ENCODE assay signal across 17 cellular contexts in the genomic region with DNA sequence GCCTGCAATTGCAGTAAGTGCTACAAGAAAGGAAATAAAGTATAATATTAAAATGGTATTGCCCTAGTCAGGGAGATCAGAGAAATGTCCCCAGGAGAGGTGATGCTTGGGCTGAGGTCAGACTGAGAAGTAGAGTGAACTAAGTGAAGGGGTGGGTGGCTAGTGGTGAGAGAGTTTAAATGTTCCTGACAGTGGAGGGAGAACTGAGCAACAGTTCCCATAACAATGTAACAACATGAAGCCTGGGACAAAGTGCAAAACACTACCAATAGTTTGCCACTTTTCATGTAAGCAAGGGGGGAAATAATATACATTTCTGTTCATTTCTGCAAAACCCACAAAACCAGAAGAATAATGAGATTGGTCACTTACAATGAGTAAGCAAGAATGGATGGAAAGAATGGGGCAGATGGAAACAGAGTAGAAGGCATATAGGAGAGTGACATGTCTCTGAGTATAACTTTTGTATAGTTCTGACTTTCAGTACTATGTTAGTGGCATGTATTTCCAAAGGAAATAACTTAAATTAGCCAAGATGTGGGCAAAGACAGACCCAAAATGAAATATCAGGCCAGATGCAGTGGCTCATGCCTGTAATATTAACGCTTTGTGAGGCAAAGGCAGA. TPM values are rescaled to one million over a fixed set of nuclear protein-coding genes. Genes with fewer than 3 reads are reported as not detected.
DNase-seq lines count a peak whose midpoint lies in the region; ATAC-seq and TF ChIP-seq lines count a peak whose summit lies in the region.
"Had no signal": no experiment of that assay in that cellular context is flagged by ENCODE, and none has a peak within 500 bp of the region (broad histone marks: within the 10 kb centered on the region; RNA-seq: fewer than 3 reads in every experiment).

No MANE protein-coding gene starts in this region.

- H3K36me3 Mint-ChIP-seq in activated T-cell treated with anti-CD3 and anti-CD28 coated beads, Interleukin-2, amount 50 U/mL, for 24 hours (ENCODE audit: low read depth), result no peaks in the 10 kb centered on the region
- H3K36me3 Mint-ChIP-seq in T-helper 2 cell treated with Interferon-gamma antibody and Interleukin-4, amounts not matched to agents 5 μg/mL and 100 μg/mL, for 36 hours (ENCODE audit: low read depth), result no peaks in the 10 kb centered on the region
- no peaks in the 10 kb centered on the region for H3K36me3 Mint-ChIP-seq in stimulated activated naive CD8-positive, alpha-beta T cell treated with anti-CD3 and anti-CD28 coated beads, Interleukin-15, Interleukin-2, amounts not matched to agents 100 ng/mL and 50 ng/mL, for 24 hours (ENCODE audit: low read depth)
- H3K36me3 Mint-ChIP-seq: CD14-positive monocyte had no signal

- TF ChIP-seq CTCF in prostate gland (IDR thresholded peaks at IDR 0.05), result no peak

- H3K4me1 Mint-ChIP-seq in activated T-cell treated with anti-CD3 and anti-CD28 coated beads, Interleukin-2, amount 50 U/mL, for 24 hours (ENCODE audit: low read depth), result peaks cover 23% of the 10 kb centered on the region
- H3K4me1 Mint-ChIP-seq in T-helper 2 cell treated with Interferon-gamma antibody and Interleukin-4, amounts not matched to agents 5 μg/mL and 100 μg/mL, for 36 hours (ENCODE audit: low read depth), result peaks cover 14% of the 10 kb centered on the region
- peaks cover 24% of the 10 kb centered on the region for H3K4me1 Mint-ChIP-seq in stimulated activated naive CD8-positive, alpha-beta T cell treated with anti-CD3 and anti-CD28 coated beads, Interleukin-15, Interleukin-2, amounts not matched to agents 100 ng/mL and 50 ng/mL, for 24 hours (ENCODE audit: low read depth)
- H3K4me1 Mint-ChIP-seq: CD14-positive monocyte had no signal

- 95% methylated on average over 1 of the region's 1 CpG for WGBS in prostate gland

- H3K27ac Mint-ChIP-seq in activated T-cell treated with anti-CD3 and anti-CD28 coated beads, Interleukin-2, amount 50 U/mL, for 24 hours, result peak overlapping the region; percentile 83
- H3K27ac Mint-ChIP-seq in T-helper 2 cell treated with Interferon-gamma antibody and Interleukin-4, amounts not matched to agents 5 μg/mL and 100 μg/mL, for 36 hours, result no peak overlapping the region
- peak overlapping the region; percentile 32 for H3K27ac Mint-ChIP-seq in stimulated activated naive CD8-positive, alpha-beta T cell treated with anti-CD3 and anti-CD28 coated beads, Interleukin-15, Interleukin-2, amounts not matched to agents 100 ng/mL and 50 ng/mL, for 24 hours

- H3K4me3 Mint-ChIP-seq in activated T-cell treated with anti-CD3 and anti-CD28 coated beads, Interleukin-2, amount 50 U/mL, for 24 hours, result no peak overlapping the region
- H3K4me3 Mint-ChIP-seq in T-helper 2 cell treated with Interferon-gamma antibody and Interleukin-4, amounts not matched to agents 5 μg/mL and 100 μg/mL, for 36 hours, result no peak overlapping the region
- no peak overlapping the region for H3K4me3 Mint-ChIP-seq in stimulated activated naive CD8-positive, alpha-beta T cell treated with anti-CD3 and anti-CD28 coated beads, Interleukin-15, Interleukin-2, amounts not matched to agents 100 ng/mL and 50 ng/mL, for 24 hours
- H3K4me3 Mint-ChIP-seq: CD14-positive monocyte had no signal

- H3K27me3 Mint-ChIP-seq in activated T-cell treated with anti-CD3 and anti-CD28 coated beads, Interleukin-2, amount 50 U/mL, for 24 hours, result peaks cover 30% of the 10 kb centered on the region
- peaks cover 16% of the 10 kb centered on the region for H3K27me3 Mint-ChIP-seq in T-helper 2 cell treated with Interferon-gamma antibody and Interleukin-4, amounts not matched to agents 5 μg/mL and 100 μg/mL, for 36 hours (ENCODE audit: low read depth)
- H3K27me3 Mint-ChIP-seq in stimulated activated naive CD8-positive, alpha-beta T cell treated with anti-CD3 and anti-CD28 coated beads, Interleukin-15, Interleukin-2, amounts not matched to agents 100 ng/mL and 50 ng/mL, for 24 hours, result peaks cover 18% of the 10 kb centered on the region

- peak; percentile 46 for ATAC-seq in GM19463 (IDR thresholded peaks at IDR 0.05; ENCODE audit: unreplicated experiment)
- no peak for ATAC-seq in GM21576 (IDR thresholded peaks at IDR 0.05; ENCODE audit: unreplicated experiment)
- ATAC-seq: HepG2, Panc1, Right ventricle myocardium inferior had no signal

- no peak overlapping the region for H3K27ac ChIP-seq in prostate gland
- H3K27ac ChIP-seq: KMS-11 had no signal

- no peaks in the 10 kb centered on the region for H3K9me3 Mint-ChIP-seq in activated T-cell treated with anti-CD3 and anti-CD28 coated beads, Interleukin-2, amount 50 U/mL, for 24 hours
- H3K9me3 Mint-ChIP-seq in T-helper 2 cell treated with Interferon-gamma antibody and Interleukin-4, amounts not matched to agents 5 μg/mL and 100 μg/mL, for 36 hours, result no peaks in the 10 kb centered on the region
- no peaks in the 10 kb centered on the region for H3K9me3 Mint-ChIP-seq in stimulated activated naive CD8-positive, alpha-beta T cell treated with anti-CD3 and anti-CD28 coated beads, Interleukin-15, Interleukin-2, amounts not matched to agents 100 ng/mL and 50 ng/mL, for 24 hours

- H3K36me3 ChIP-seq in prostate gland, result no peaks in the 10 kb centered on the region

- H3K4me1 ChIP-seq in prostate gland (replicated peaks), result no peaks in the 10 kb centered on the region

- intact Hi-C loops in prostate gland (cut with DNase I), result no loop called here

- TF ChIP-seq POLR2A in prostate gland (IDR thresholded peaks at IDR 0.05), result no peak

- no peaks in the 10 kb centered on the region for H3K9me3 ChIP-seq in prostate gland

- no peak overlapping the region for H3K4me3 ChIP-seq in prostate gland

- no peak for DNase-seq in activated T-cell treated with anti-CD3 and anti-CD28 coated beads, Interleukin-2, amount 50 U/mL, for 24 hours
- DNase-seq in activated T-cell treated with anti-CD3 and anti-CD28 coated beads for 4 hours, result no peak
- DNase-seq in T-helper 2 cell treated with Interferon-gamma antibody and Interleukin-4, amounts not matched to agents 5 μg/mL and 100 μg/mL, for 36 hours (ENCODE audit: low spot score), result peak; percentile 11
- no peak for DNase-seq in prostate gland (ENCODE audit: low spot score)
- DNase-seq: HCEC 1CT, NCI-H1092 treated with DMSO at 0.1 percent for 48 hours, NCI-H2081 treated with DMSO at 0.1 percent for 48 hours, NCI-H510A treated with DMSO at 0.1 percent for 48 hours, NCI-H82 had no signal

- H3K27me3 ChIP-seq in prostate gland (replicated peaks; ENCODE audit: insufficient read depth), result no peaks in the 10 kb centered on the region

RNA-seq across cellular contexts. Expression of a gene that starts 13.3 kb away (rescaled TPM):
- 10 to 100 TPM in 1 of 2 donors, 1 to 10 TPM in 1; 6.5 to 14.7 TPM for total RNA-seq in prostate gland
- total RNA-seq: Right ventricle myocardium inferior had no signal

RNA-seq across cellular contexts. Expression of a gene that starts 31.2 kb away (rescaled TPM):
- 1 to 10 TPM; 4.0 to 6.8 TPM for total RNA-seq in prostate gland
